Comparison of ENCODE assay signal across 13 cellular contexts in genomic region chr5:17910318-17910717, GRCh38.
DNase-seq lines count a peak whose midpoint lies in the region; ATAC-seq and TF ChIP-seq lines count a peak whose summit lies in the region.
"Had no signal": no experiment of that assay in that cellular context is flagged by ENCODE, and none has a peak within 500 bp of the region (broad histone marks: within the 10 kb centered on the region; RNA-seq: fewer than 3 reads in every experiment).

No MANE protein-coding gene starts in this region.

- H3K4me1 ChIP-seq in RWPE2 (ENCODE audit: insufficient read depth, poor library complexity, severe bottlenecking) (peaks cover 9% of the 10 kb centered on the region), foreskin keratinocyte (no peaks in the 10 kb centered on the region)
- H3K4me1 ChIP-seq: HAP-1 had no signal

- no peak for DNase-seq in RWPE2 (ENCODE audit: low spot score)
- DNase-seq in foreskin keratinocyte: peak; percentile 67 to 74
- no peak for DNase-seq in HuH-7.5 (ENCODE audit: low spot score)
- no peak for DNase-seq in COLO668 (lab: John Stamatoyannopoulos, UW; ENCODE audit: unreplicated experiment)
- DNase-seq in activated naive CD4-positive, alpha-beta T cell (lab: John Stamatoyannopoulos, UW): no peak
- DNase-seq: activated CD4-positive, alpha-beta T cell treated with anti-CD3 and anti-CD28 coated beads, Interleukin-2, amount 50 U/mL, for 4 hours; left colon; stimulated activated CD4-positive, alpha-beta T cell treated with anti-CD3 and anti-CD28 coated beads, Interleukin-15, amount 100 ng/mL, for 24 hours; SW 1271 had no signal

- H3K4me3 ChIP-seq in RWPE2 (ENCODE audit: severe bottlenecking): no peak overlapping the region
- H3K4me3 ChIP-seq: HAP-1 had no signal

- H3K27me3 ChIP-seq in RWPE2 (ENCODE audit: insufficient read depth, poor library complexity, severe bottlenecking) (peaks cover 30% of the 10 kb centered on the region), foreskin keratinocyte (no peaks in the 10 kb centered on the region)

- ATAC-seq in GM18868 (IDR thresholded peaks at IDR 0.05; ENCODE audit: unreplicated experiment) (peak; percentile 51), HG03469 (IDR thresholded peaks at IDR 0.05; ENCODE audit: unreplicated experiment) (peak; percentile 53), RWPE2 (ENCODE audit: low read depth) (peak; percentile 99), foreskin keratinocyte (peak; percentile 89), GM18909 (IDR thresholded peaks at IDR 0.05; ENCODE audit: poor library complexity, unreplicated experiment) (no peak)
- ATAC-seq: left colon had no signal

- no peaks in the 10 kb centered on the region for H3K9me3 ChIP-seq in RWPE2 (ENCODE audit: severe bottlenecking)
- H3K9me3 ChIP-seq: HAP-1 had no signal

- no peak for TF ChIP-seq CTCF in RWPE2 (IDR thresholded peaks at IDR 0.05; ENCODE audit: poor library complexity, severe bottlenecking)
- no peak for TF ChIP-seq CTCF in foreskin keratinocyte (conservative IDR thresholded peaks at IDR 0.05)

- no peaks in the 10 kb centered on the region for H3K36me3 ChIP-seq in RWPE2 (ENCODE audit: low read depth)
- H3K36me3 ChIP-seq: HAP-1 had no signal

- H3K27ac ChIP-seq in RWPE2 (ENCODE audit: poor library complexity, severe bottlenecking) (no peak overlapping the region), foreskin keratinocyte (no peak overlapping the region)

Comparison
In these comparisons a context has a peak if more than half of its experiments do, and no peak if none do; other contexts are left out.
1. DNase-seq: peak in foreskin keratinocyte (2 of 2); none in RWPE2 (single experiment), HuH-7.5 (single experiment), COLO668 (single experiment) and activated naive CD4-positive, alpha-beta T cell (0 of 4).